Comparison of ENCODE assay signal across 1 cellular context in the genomic region with DNA sequence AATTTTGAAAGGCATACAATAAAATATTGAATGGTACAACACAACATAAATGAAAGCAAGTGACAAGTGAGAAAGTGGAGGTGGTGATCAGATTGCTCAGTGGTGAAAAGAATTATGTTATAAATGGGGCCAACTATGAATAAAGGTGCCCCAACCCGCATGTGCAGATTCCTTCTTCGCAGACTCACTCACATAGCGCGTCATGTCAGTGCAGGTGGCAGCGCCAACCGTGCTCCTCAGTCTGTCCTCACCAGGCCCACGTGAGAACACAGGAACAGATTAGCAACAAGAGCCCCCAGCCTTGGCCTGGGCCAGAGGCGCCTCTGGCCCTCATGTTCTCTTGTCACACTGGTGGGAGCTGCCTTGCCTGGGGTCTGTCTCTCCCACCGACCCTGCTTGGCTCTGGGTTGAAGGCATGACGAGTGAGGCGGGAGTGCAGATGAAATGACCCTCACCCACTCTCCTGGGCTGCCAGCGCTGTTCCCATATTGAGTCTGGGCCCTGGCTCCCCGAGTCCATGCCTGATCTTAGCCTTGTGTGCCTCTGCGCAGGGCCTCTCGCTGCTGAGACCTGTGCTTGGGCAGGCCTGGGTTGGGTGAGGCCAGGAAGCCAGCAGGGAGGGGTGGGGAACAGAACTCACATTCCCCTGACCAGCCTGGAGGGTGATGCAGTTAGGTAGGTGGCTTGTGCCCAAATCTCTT.
TF ChIP-seq lines count a peak whose summit lies in the region.

No MANE protein-coding gene starts in this region.

TF ChIP-seq in K562, 482 proteins besides CTCF, POLR2A, EP300 and RAD21:
- TF ChIP-seq, protein P1, sequence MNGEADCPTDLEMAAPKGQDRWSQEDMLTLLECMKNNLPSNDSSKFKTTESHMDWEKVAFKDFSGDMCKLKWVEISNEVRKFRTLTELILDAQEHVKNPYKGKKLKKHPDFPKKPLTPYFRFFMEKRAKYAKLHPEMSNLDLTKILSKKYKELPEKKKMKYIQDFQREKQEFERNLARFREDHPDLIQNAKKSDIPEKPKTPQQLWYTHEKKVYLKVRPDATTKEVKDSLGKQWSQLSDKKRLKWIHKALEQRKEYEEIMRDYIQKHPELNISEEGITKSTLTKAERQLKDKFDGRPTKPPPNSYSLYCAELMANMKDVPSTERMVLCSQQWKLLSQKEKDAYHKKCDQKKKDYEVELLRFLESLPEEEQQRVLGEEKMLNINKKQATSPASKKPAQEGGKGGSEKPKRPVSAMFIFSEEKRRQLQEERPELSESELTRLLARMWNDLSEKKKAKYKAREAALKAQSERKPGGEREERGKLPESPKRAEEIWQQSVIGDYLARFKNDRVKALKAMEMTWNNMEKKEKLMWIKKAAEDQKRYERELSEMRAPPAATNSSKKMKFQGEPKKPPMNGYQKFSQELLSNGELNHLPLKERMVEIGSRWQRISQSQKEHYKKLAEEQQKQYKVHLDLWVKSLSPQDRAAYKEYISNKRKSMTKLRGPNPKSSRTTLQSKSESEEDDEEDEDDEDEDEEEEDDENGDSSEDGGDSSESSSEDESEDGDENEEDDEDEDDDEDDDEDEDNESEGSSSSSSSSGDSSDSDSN (IDR thresholded peaks at IDR 0.05; ENCODE audit: borderline replicate concordance in 1 of 2, low read depth in 2 of 2, low read length in 2 of 2): no peak
- no peak for TF ChIP-seq KLF1 (tag; IDR thresholded peaks at IDR 0.05)
- TF ChIP-seq GATAD2B (IDR thresholded peaks at IDR 0.05; ENCODE audit: borderline replicate concordance): no peak
- 0 out of 2 replicates have a peak, but pooled peaks have one; percentile 12 for TF ChIP-seq ZBTB7A (IDR thresholded peaks at IDR 0.05; ENCODE audit: borderline replicate concordance, control insufficient read depth, low read depth, low read length)
- TF ChIP-seq ZNF408 (CRISPR knock-in tag; IDR thresholded peaks at IDR 0.05; ENCODE audit: low read depth): no peak
- no peak for TF ChIP-seq ZC3H8 (IDR thresholded peaks at IDR 0.05)
